Comparison of ENCODE assay signal across 15 cellular contexts in the genomic region with DNA sequence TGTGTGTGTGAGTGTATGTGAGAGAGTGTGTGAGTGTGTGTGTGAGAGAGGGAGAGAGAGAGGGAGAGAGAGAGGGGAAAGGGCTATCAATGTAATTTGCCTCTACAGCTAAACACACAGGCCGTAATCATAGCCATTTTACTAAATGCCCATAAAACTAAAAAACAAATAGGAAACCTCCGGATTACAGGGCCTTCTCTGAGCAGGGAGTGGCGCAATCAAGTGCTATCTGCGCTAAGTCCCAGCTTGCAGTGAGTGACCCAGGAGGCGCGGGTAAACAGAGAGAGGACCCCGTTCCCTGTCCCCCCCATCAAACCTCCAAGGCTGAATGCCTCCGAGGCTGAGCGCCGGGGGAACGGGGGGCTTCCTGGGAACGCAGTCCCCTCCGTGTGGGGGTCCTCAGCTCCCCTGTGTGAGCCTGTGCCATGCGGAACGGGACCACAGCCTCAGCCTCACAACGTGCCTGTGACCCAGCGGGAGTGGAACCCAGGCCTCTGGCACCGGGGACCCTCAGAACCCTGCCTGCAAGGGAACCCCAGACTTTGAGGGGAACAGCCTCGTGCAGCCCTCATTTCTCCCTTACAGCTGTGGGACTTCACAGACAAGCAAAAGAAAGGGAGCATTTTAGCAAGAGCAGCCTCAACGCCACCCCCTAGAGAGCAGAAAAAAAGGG. TPM values are rescaled to one million over a fixed set of nuclear protein-coding genes. Genes with fewer than 3 reads are reported as not detected.
DNase-seq lines count a peak whose midpoint lies in the region; ATAC-seq, FAIRE-seq and TF ChIP-seq lines count a peak whose summit lies in the region.
"Had no signal": no experiment of that assay in that cellular context is flagged by ENCODE, and none has a peak within 500 bp of the region (broad histone marks: within the 10 kb centered on the region; RNA-seq: fewer than 3 reads in every experiment).

No MANE protein-coding gene starts in this region.

- no peaks in the 10 kb centered on the region for H3K4me1 Mint-ChIP-seq in glutamatergic neuron (ENCODE audit: low read depth, unreplicated experiment)

- no peaks in the 10 kb centered on the region for H3K36me3 Mint-ChIP-seq in glutamatergic neuron (ENCODE audit: unreplicated experiment)
- H3K36me3 Mint-ChIP-seq: stimulated activated memory B cell treated with anti-CD40 and anti-IgM and Interleukin-4, amounts not matched to agents 10 μg/mL and 1 μg/mL and 100 μg/mL, for 72 hours had no signal

- H3K27ac ChIP-seq in A673 (ENCODE audit: low read depth, low read length, poor library complexity, severe bottlenecking) = no peak overlapping the region
- H3K27ac ChIP-seq in HepG2 (ENCODE audit: extremely low read length, insufficient read depth, low read length) = peak overlapping the region; percentile 84
- H3K27ac ChIP-seq: HL-60 had no signal

- H3K4me1 ChIP-seq in A673 (ENCODE audit: insufficient read depth, low read length, poor library complexity, severe bottlenecking) (peaks cover 6% of the 10 kb centered on the region), HepG2 (ENCODE audit: insufficient read depth, low read length) (peaks cover 100% of the 10 kb centered on the region)

- H3K27me3 Mint-ChIP-seq in glutamatergic neuron (ENCODE audit: unreplicated experiment) = peaks cover 16% of the 10 kb centered on the region

- no peak overlapping the region for H2AFZ ChIP-seq in HepG2 (ENCODE audit: low read length)

- POLR2A ChIA-PET in A673 (lab: Charles Lee; ENCODE audit: low non-redundant PET) = no interaction called here
- POLR2A ChIA-PET in HepG2 (lab: Yijun Ruan, JAX) = interaction anchor here (0.9 to 8.4 kb wide), 20 partner anchors 10 to 508 kb away, joined by 3 to 354 read pairs (median 5); a partner anchor contains a TSS

- no peak; the same call in 1 of the 2 replicates for TF ChIP-seq RAD21 in HepG2 (CRISPR knock-in tag; IDR thresholded peaks at IDR 0.05)

- H3K9me3 Mint-ChIP-seq in glutamatergic neuron (ENCODE audit: unreplicated experiment) = peaks cover 4% of the 10 kb centered on the region
- H3K9me3 Mint-ChIP-seq: activated naive CD4-positive, alpha-beta T cell treated with anti-CD3 and anti-CD28 coated beads for 36 hours; stimulated activated memory B cell treated with anti-CD40 and anti-IgM and Interleukin-4, amounts not matched to agents 10 μg/mL and 1 μg/mL and 100 μg/mL, for 72 hours had no signal

- CTCF ChIA-PET in A673 (lab: Charles Lee) (no interaction called here), HepG2 (lab: Yijun Ruan, JAX; ENCODE audit: low intra/inter-chr PET ratio, low total read pairs) (interaction anchor here (1.2 to 2.1 kb wide), 3 partner anchors 35 to 58 kb away, joined by 3 to 15 read pairs (median 4); no protein-coding TSS in a partner anchor)

- peaks cover 21% of the 10 kb centered on the region for H3K79me2 ChIP-seq in HepG2 (ENCODE audit: insufficient read depth, low read length)

- H3K4me2 ChIP-seq in HepG2 (ENCODE audit: low read depth, low read length) = peak overlapping the region; percentile 99

- no peak overlapping the region for H3K4me3 Mint-ChIP-seq in glutamatergic neuron (ENCODE audit: unreplicated experiment)
- H3K4me3 Mint-ChIP-seq: activated naive CD4-positive, alpha-beta T cell treated with anti-CD3 and anti-CD28 coated beads for 36 hours; stimulated activated memory B cell treated with anti-CD40 and anti-IgM and Interleukin-4, amounts not matched to agents 10 μg/mL and 1 μg/mL and 100 μg/mL, for 72 hours had no signal

- no peak for FAIRE-seq in HepG2 (lab: Jason Lieb, UNC)

- H3K4me3 ChIP-seq in A673 (ENCODE audit: low read depth, low read length, poor library complexity, severe bottlenecking) (no peak overlapping the region), HepG2 (replicated peaks in 1 of 3; ENCODE audit: insufficient read depth in 1 of 3, low read depth in 2 of 3, low read length in 3 of 3) (peak overlapping the region; percentile 60 to 80 (median 61))

- WGBS in HepG2 (ENCODE audit: low lambda C conversion rate) = 3% methylated on average over 9 of the region's 20 CpGs

- in situ Hi-C loops in HepG2 (cut with HindIII; ENCODE audit: extremely low pct_ligation_motif_present, low pct_unique_long_range_greater_than_20kb) = loop anchor here (5.0 kb wide), 1 partner anchor 50 kb away; no protein-coding TSS in a partner anchor

- BruUV-seq in A673 (replicated peaks; lab: Mats Ljungman, UMichigan) (no TSS peak), HepG2 (replicated peaks; lab: Mats Ljungman, UMichigan) (TSS peak; percentile 69)

- H3K9me3 ChIP-seq in A673 (ENCODE audit: low read depth, low read length, poor library complexity, severe bottlenecking) = no peaks in the 10 kb centered on the region
- H3K9me3 ChIP-seq in HepG2 (ENCODE audit: low read length) = no peaks in the 10 kb centered on the region

- H3K27ac Mint-ChIP-seq in glutamatergic neuron (ENCODE audit: unreplicated experiment) = no peak overlapping the region
- H3K27ac Mint-ChIP-seq: activated naive CD4-positive, alpha-beta T cell treated with anti-CD3 and anti-CD28 coated beads for 36 hours; stimulated activated memory B cell treated with anti-CD40 and anti-IgM and Interleukin-4, amounts not matched to agents 10 μg/mL and 1 μg/mL and 100 μg/mL, for 72 hours had no signal

- peak overlapping the region; percentile 87 for H3K9ac ChIP-seq in HepG2 (ENCODE audit: insufficient read depth, low read depth, low read length)

- peak; percentile 42 for ATAC-seq in HepG2
- no peak for ATAC-seq in GM18520 (IDR thresholded peaks at IDR 0.05; ENCODE audit: unreplicated experiment)
- ATAC-seq: stimulated activated memory B cell treated with anti-CD40 and anti-IgM and Interleukin-4, amounts not matched to agents 10 μg/mL and 1 μg/mL and 100 μg/mL, for 72 hours had no signal

- intact Hi-C loops in A673 (cut with micrococcal nuclease; ENCODE audit: unreplicated experiment) = no loop called here
- intact Hi-C loops in HepG2 (cut with micrococcal nuclease; ENCODE audit: unreplicated experiment) = loop anchor here (1.0 to 10.0 kb wide), 3 partner anchors 29 to 212 kb away; no protein-coding TSS in a partner anchor

- H3K36me3 ChIP-seq in A673 (ENCODE audit: insufficient read depth, low read length, poor library complexity, severe bottlenecking) (no peaks in the 10 kb centered on the region), HepG2 (replicated peaks in 1 of 2; ENCODE audit: control insufficient read depth in 1 of 2, insufficient read depth in 2 of 2, low read length in 2 of 2) (no peaks in the 10 kb centered on the region)

- TF ChIP-seq EP300 in HepG2 (IDR thresholded peaks at IDR 0.05; ENCODE audit: low read depth in 2 of 2, low read length in 2 of 2) (peak in 1 of 2 experiments; percentile 66; a peak in 2 of 4 replicates), HepG2 (CRISPR knock-in tag; IDR thresholded peaks at IDR 0.05; ENCODE audit: borderline replicate concordance) (no peak)

- no peak; a peak in 1 of 4 replicates for TF ChIP-seq POLR2A in HepG2 (IDR thresholded peaks at IDR 0.05; ENCODE audit: insufficient read depth in 1 of 2, low read depth in 2 of 2, low read length in 2 of 2)

- no peaks in the 10 kb centered on the region for H4K20me1 ChIP-seq in HepG2 (ENCODE audit: insufficient read depth, low read length)

- TF ChIP-seq CTCF in A673 (conservative IDR thresholded peaks at IDR 0.05; ENCODE audit: low read depth, low read length) (no peak), HepG2 (CRISPR knock-in tag; IDR thresholded peaks at IDR 0.05) (no peak), glutamatergic neuron (IDR thresholded peaks at IDR 0.05; ENCODE audit: partially characterized antibody, unreplicated experiment) (no peak)

- DNase-seq in A673 (ENCODE audit: low spot score) = peak; percentile 28
- DNase-seq in HT-29 (ENCODE audit: low spot score) = peak; percentile 43
- peak; percentile 32 for DNase-seq in NOMO-1 treated with DMSO at 0.1 percent for 48 hours (lab: John Stamatoyannopoulos, UW; ENCODE audit: unreplicated experiment)
- peak; percentile 80 for DNase-seq in HepG2 (ENCODE audit: low spot score)
- no peak for DNase-seq in islet precursor cell
- no peak for DNase-seq in T1000 (lab: John Stamatoyannopoulos, UW)
- DNase-seq in glutamatergic neuron = no peak
- DNase-seq: activated CD4-positive, alpha-beta T cell treated with anti-CD3 and anti-CD28 coated beads, Interleukin-2, amount 50 U/mL, for 48 hours; activated naive CD4-positive, alpha-beta T cell treated with anti-CD3 and anti-CD28 coated beads for 36 hours; cerebellar nuclear complex; mesenchymal stem cell; T-helper 1 cell had no signal

- H3K27me3 ChIP-seq in A673 (replicated peaks; ENCODE audit: insufficient read depth, low read depth, low read length, poor library complexity) (no peaks in the 10 kb centered on the region), HepG2 (ENCODE audit: control insufficient read depth in 1 of 2, insufficient read depth in 2 of 2, low read length in 2 of 2) (no peaks in the 10 kb centered on the region; a peak in 1 of 5 replicates)

TF ChIP-seq in HepG2, 621 proteins besides CTCF, POLR2A, EP300 and RAD21 (continues in another document):
- peak; percentile 64 for TF ChIP-seq SALL1 (CRISPR knock-in tag; IDR thresholded peaks at IDR 0.05)
- TF ChIP-seq ZNF383 (CRISPR knock-in tag; IDR thresholded peaks at IDR 0.05; ENCODE audit: borderline replicate concordance) = no peak

RNA-seq across cellular contexts. Expression of a gene that starts 54.7 kb away (rescaled TPM):
- total RNA-seq in A673 (2021) (235 and 249 TPM in 2 replicates), HepG2 (2016; rRNA removed; fragmentation: Illumina TruSeq; extraction: Trizol) (214 and 258 TPM in 2 replicates), glutamatergic neuron (ENCODE audit: unreplicated experiment) (13.2 TPM)
- total RNA-seq in HT-29 (2014; rRNA removed; shearing (Covaris generic)) = 152 and 161 TPM in 2 replicates
- total RNA-seq in HepG2 (2016; cell fraction: cytosol; rRNA removed; fragmentation: Illumina TruSeq; extraction: Trizol; ENCODE audit: low read depth) = 123 and 125 TPM in 2 replicates
- total RNA-seq in HepG2 (2016; cell fraction: insoluble cytoplasmic fraction; rRNA removed; fragmentation: Illumina TruSeq; extraction: Trizol) = 231 and 299 TPM in 2 replicates
- total RNA-seq in HepG2 (2016; cell fraction: membrane; rRNA removed; fragmentation: Illumina TruSeq; extraction: Trizol) = 120 and 130 TPM in 2 replicates
- 161 and 168 TPM in 2 replicates for total RNA-seq in HepG2 (2016; cell fraction: nucleus; rRNA removed; fragmentation: Illumina TruSeq; extraction: Trizol)
- polyA plus RNA-seq in HepG2 (2011; rRNA removed) = 610 and 719 TPM in 2 replicates
- polyA plus RNA-seq in HepG2 (2011; cell fraction: cytosol; rRNA removed) = 553 and 655 TPM in 2 replicates
- polyA plus RNA-seq in HepG2 (2011; cell fraction: nucleus; rRNA removed) = 354 and 556 TPM in 2 replicates
- polyA plus RNA-seq in HepG2 (2012) = 144 and 150 TPM in 2 replicates
- polyA plus RNA-seq in HepG2 (2016; cell fraction: cytosol; fragmentation: Illumina TruSeq; extraction: Trizol; ENCODE audit: low read depth) = 39.6 and 40.9 TPM in 2 replicates
- 355 and 371 TPM in 2 replicates for polyA plus RNA-seq in HepG2 (2016; cell fraction: insoluble cytoplasmic fraction; fragmentation: Illumina TruSeq; extraction: Trizol; ENCODE audit: low read depth)
- polyA plus RNA-seq in HepG2 (2016; cell fraction: membrane; fragmentation: Illumina TruSeq; extraction: Trizol; ENCODE audit: low read depth) = 61.5 and 69.8 TPM in 2 replicates
- polyA plus RNA-seq in HepG2 (2016; cell fraction: nucleus; fragmentation: Illumina TruSeq; extraction: Trizol; ENCODE audit: insufficient read depth, low read depth) = 375 and 408 TPM in 2 replicates
- 143 and 451 TPM in 2 replicates for polyA minus RNA-seq in HepG2 (2011; rRNA and poly(A)+ RNA removed; ENCODE audit: low replicate concordance)
- polyA minus RNA-seq in HepG2 (2011; cell fraction: cytosol; rRNA and poly(A)+ RNA removed) = 138 and 177 TPM in 2 replicates
- 115 and 276 TPM in 2 replicates for polyA minus RNA-seq in HepG2 (2011; cell fraction: nucleus; rRNA and poly(A)+ RNA removed)

Comparison
In these comparisons a context has a peak if more than half of its experiments do, and no peak if none do; other contexts are left out.
1. DNase-seq: peak in A673 (single experiment), HT-29 (single experiment), NOMO-1 treated with DMSO at 0.1 percent for 48 hours (single experiment) and HepG2 (single experiment); none in islet precursor cell (single experiment), T1000 (single experiment) and glutamatergic neuron (single experiment).